In the genomic region with DNA sequence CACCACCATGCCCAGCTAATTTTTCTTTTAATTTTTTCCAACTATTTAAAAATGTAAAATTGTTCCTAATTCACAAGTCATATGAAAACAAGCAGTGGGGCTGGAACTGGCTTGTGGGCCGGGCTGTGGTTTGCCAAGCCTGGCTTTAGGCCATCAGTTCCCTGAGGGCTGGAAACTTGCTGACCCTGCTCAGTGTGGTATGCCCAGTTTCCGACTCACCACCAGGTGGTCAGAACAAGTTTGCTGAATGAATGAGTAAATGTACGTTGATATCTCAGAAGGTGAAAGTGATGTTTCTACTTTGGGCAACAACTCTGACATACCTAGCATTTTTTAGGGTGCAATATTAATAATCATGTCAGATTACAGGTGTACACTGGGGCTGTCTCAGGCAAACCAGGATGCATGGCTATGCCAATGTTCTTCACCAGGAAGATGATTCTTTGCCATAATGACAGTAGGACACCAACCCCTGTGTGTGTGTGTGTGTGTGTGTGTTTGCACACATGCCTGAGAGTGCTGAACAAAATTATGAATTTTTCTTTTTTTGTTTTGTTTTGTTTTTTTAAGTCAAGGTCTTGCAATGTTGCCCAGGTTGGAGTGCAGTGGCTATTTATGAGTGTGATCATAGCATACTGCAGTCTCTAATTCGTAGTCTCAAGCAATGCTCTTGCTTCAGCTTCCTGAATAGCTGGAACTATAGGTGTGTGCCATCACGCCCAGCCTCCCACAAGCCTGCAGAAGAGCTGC, we compare ENCODE assay signal across 12 cellular contexts.
DNase-seq lines count a peak whose midpoint lies in the region; ATAC-seq and TF ChIP-seq lines count a peak whose summit lies in the region.
"Had no signal": no experiment of that assay in that cellular context is flagged by ENCODE, and none has a peak within 500 bp of the region (broad histone marks: within the 10 kb centered on the region; RNA-seq: fewer than 3 reads in every experiment).

No MANE protein-coding gene starts in this region.

- no peak overlapping the region for H2BK20ac ChIP-seq in H9 (ENCODE audit: low read depth, low read length, poor library complexity, severe bottlenecking)

- H3K23me2 ChIP-seq in H9 (ENCODE audit: insufficient read length, low read depth, low read length, poor library complexity, severe bottlenecking): no peaks in the 10 kb centered on the region

- no peak overlapping the region for H4K91ac ChIP-seq in H9 (ENCODE audit: insufficient read length, low read depth, low read length)

- H3K27ac ChIP-seq in H9 (ENCODE audit: insufficient read length, low read depth, low read length) (no peak overlapping the region), Panc1 (ENCODE audit: low read length) (no peak overlapping the region), endodermal cell (ENCODE audit: low read depth, low read length) (no peak overlapping the region)
- no peak overlapping the region for H3K27ac ChIP-seq in naive thymus-derived CD4-positive, alpha-beta T cell (ENCODE audit: low read depth, low read length)

- H3K4me1 ChIP-seq in H9 (ENCODE audit: insufficient read depth, low read length): no peaks in the 10 kb centered on the region
- no peaks in the 10 kb centered on the region for H3K4me1 ChIP-seq in Panc1 (ENCODE audit: control insufficient read depth, insufficient read depth, low read length)
- H3K4me1 ChIP-seq in endodermal cell (ENCODE audit: control insufficient read depth, insufficient read depth, low read length): no peaks in the 10 kb centered on the region
- H3K4me1 ChIP-seq in naive thymus-derived CD4-positive, alpha-beta T cell (ENCODE audit: control insufficient read depth in 2 of 2, insufficient read depth in 2 of 2, low read length in 2 of 2): no peaks in the 10 kb centered on the region

- H3K4me2 ChIP-seq in H9 (ENCODE audit: insufficient read depth, insufficient read length, low read length): no peak overlapping the region

- no peak overlapping the region for H2BK120ac ChIP-seq in H9 (ENCODE audit: low read depth, low read length, poor library complexity, severe bottlenecking)

- H3K9me3 Mint-ChIP-seq in H9 (peaks cover 0 to 3% of the 10 kb centered on the region in 2 experiments; a peak in 1 of 5 replicates), endodermal cell (peaks cover 4% of the 10 kb centered on the region)
- peaks cover 0 to 3% (median 0%) of the 10 kb centered on the region in 11 donors for H3K9me3 Mint-ChIP-seq in naive thymus-derived CD4-positive, alpha-beta T cell
- H3K9me3 Mint-ChIP-seq: activated CD8-positive, alpha-beta T cell treated with anti-CD3 and anti-CD28 coated beads for 36 hours; activated naive CD8-positive, alpha-beta T cell treated with anti-CD3 and anti-CD28 coated beads for 36 hours; IgD-negative memory B cell had no signal

- no peaks in the 10 kb centered on the region; the same call in 1 of the 2 replicates for H3K27me3 ChIP-seq in H9 (ENCODE audit: insufficient read depth, low read length)
- peaks cover 2% of the 10 kb centered on the region; the same call in 1 of the 2 replicates for H3K27me3 ChIP-seq in Panc1 (ENCODE audit: control insufficient read depth, insufficient read depth, low read length)
- peaks cover 59% of the 10 kb centered on the region for H3K27me3 ChIP-seq in endodermal cell (ENCODE audit: control insufficient read depth, insufficient read depth, low read length, poor library complexity, severe bottlenecking)
- no peaks in the 10 kb centered on the region for H3K27me3 ChIP-seq in naive thymus-derived CD4-positive, alpha-beta T cell (ENCODE audit: control insufficient read depth in 2 of 2, insufficient read depth in 2 of 2, low read length in 2 of 2)

- H4K20me1 ChIP-seq in H9 (ENCODE audit: control insufficient read depth, insufficient read depth, insufficient read length): no peaks in the 10 kb centered on the region

- in situ Hi-C loops in Panc1 (cut with HindIII; ENCODE audit: low pct_unique_long_range_greater_than_20kb, low sequenced_read_pairs): no loop called here

- no peak overlapping the region for H2AFZ ChIP-seq in H9 (ENCODE audit: low read length)

- no CpG with 5 or more reads among the region's 5 CpGs for WGBS in H9 (ENCODE audit: extremely low coverage, insufficient read length, low lambda C conversion rate)
- WGBS in endodermal cell (ENCODE audit: insufficient coverage in 1 of 2, insufficient read length in 1 of 2), 2 experiments: 83 to 92% methylated on average over 5 of the region's 5 CpGs

- H2BK15ac ChIP-seq in H9 (ENCODE audit: low read depth, low read length): no peak overlapping the region

- no peak overlapping the region for H3K4me3 Mint-ChIP-seq in H9
- H3K4me3 Mint-ChIP-seq in endodermal cell: no peak overlapping the region
- H3K4me3 Mint-ChIP-seq in naive thymus-derived CD4-positive, alpha-beta T cell: no peak overlapping the region
- H3K4me3 Mint-ChIP-seq: activated CD8-positive, alpha-beta T cell treated with anti-CD3 and anti-CD28 coated beads for 36 hours; activated naive CD8-positive, alpha-beta T cell treated with anti-CD3 and anti-CD28 coated beads for 36 hours; IgD-negative memory B cell had no signal

- H3K56ac ChIP-seq in H9 (ENCODE audit: insufficient read length, low read depth, low read length): no peak overlapping the region

- H3K36me3 ChIP-seq in Panc1 (ENCODE audit: control insufficient read depth, insufficient read depth, low read length): no peaks in the 10 kb centered on the region
- H3K36me3 ChIP-seq in endodermal cell (ENCODE audit: control insufficient read depth, insufficient read depth, low read length): no peaks in the 10 kb centered on the region
- H3K36me3 ChIP-seq in naive thymus-derived CD4-positive, alpha-beta T cell (ENCODE audit: control insufficient read depth in 2 of 3, insufficient read depth in 3 of 3, low read length in 3 of 3): no peaks in the 10 kb centered on the region

- H3K4me1 Mint-ChIP-seq in H9 (no peaks in the 10 kb centered on the region), endodermal cell (no peaks in the 10 kb centered on the region)
- H3K4me1 Mint-ChIP-seq in naive thymus-derived CD4-positive, alpha-beta T cell: no peaks in the 10 kb centered on the region
- H3K4me1 Mint-ChIP-seq: activated naive CD8-positive, alpha-beta T cell treated with anti-CD3 and anti-CD28 coated beads for 36 hours; IgD-negative memory B cell had no signal

- DNase-seq in H9: peak; percentile 51
- no peak for DNase-seq in Panc1 (ENCODE audit: low read depth, low spot score)
- DNase-seq in endodermal cell: peak; percentile 64
- no peak for DNase-seq in retinal pigment epithelial cell (ENCODE audit: low read depth)
- no peak for DNase-seq in naive thymus-derived CD4-positive, alpha-beta T cell
- DNase-seq in stimulated activated naive CD4-positive, alpha-beta T cell (lab: John Stamatoyannopoulos, UW): no peak
- no peak for DNase-seq in stimulated activated CD4-positive, alpha-beta T cell treated with anti-CD3 and anti-CD28 coated beads, Interleukin-4, amount 100 ng/mL, for 1 hour
- DNase-seq: activated CD8-positive, alpha-beta T cell treated with anti-CD3 and anti-CD28 coated beads for 36 hours; activated naive CD8-positive, alpha-beta T cell treated with anti-CD3 and anti-CD28 coated beads for 36 hours; NCI-H446 treated with DMSO at 0.1 percent for 48 hours had no signal

- H3K18ac ChIP-seq in H9 (ENCODE audit: insufficient read length, low read depth, low read length): no peak overlapping the region

- H3K9me3 ChIP-seq in H9 (ENCODE audit: control insufficient read depth, low read depth, low read length) (no peaks in the 10 kb centered on the region), Panc1 (ENCODE audit: control insufficient read depth, insufficient read depth, low read depth, low read length) (no peaks in the 10 kb centered on the region), endodermal cell (ENCODE audit: control insufficient read depth, low read length) (no peaks in the 10 kb centered on the region)
- no peaks in the 10 kb centered on the region for H3K9me3 ChIP-seq in naive thymus-derived CD4-positive, alpha-beta T cell (ENCODE audit: control insufficient read depth in 2 of 3, low read length in 3 of 3)

- no peak overlapping the region for H2AK5ac ChIP-seq in H9 (ENCODE audit: insufficient read length, low read length)

- H4K5ac ChIP-seq in H9 (ENCODE audit: insufficient read length, low read depth, low read length): no peak overlapping the region

- POLR2A ChIA-PET in Panc1 (lab: Charles Lee): no interaction called here
- POLR2A ChIA-PET in naive thymus-derived CD4-positive, alpha-beta T cell (lab: Charles Lee): no interaction called here

- H3K27ac Mint-ChIP-seq in H9: no peak overlapping the region
- no peak overlapping the region for H3K27ac Mint-ChIP-seq in endodermal cell
- no peak overlapping the region for H3K27ac Mint-ChIP-seq in naive thymus-derived CD4-positive, alpha-beta T cell
- H3K27ac Mint-ChIP-seq: activated CD8-positive, alpha-beta T cell treated with anti-CD3 and anti-CD28 coated beads for 36 hours; activated naive CD8-positive, alpha-beta T cell treated with anti-CD3 and anti-CD28 coated beads for 36 hours; IgD-negative memory B cell had no signal

- TF ChIP-seq CTCF in H9 (conservative IDR thresholded peaks at IDR 0.05) (peak; percentile 51), Panc1 (IDR thresholded peaks at IDR 0.05) (no peak), endodermal cell (conservative IDR thresholded peaks at IDR 0.05) (peak; percentile 69), retinal pigment epithelial cell (conservative IDR thresholded peaks at IDR 0.05; ENCODE audit: low read depth, low read length) (peak; percentile 43)

- H3K36me3 Mint-ChIP-seq in H9 (ENCODE audit: insufficient read depth in 1 of 3, low read depth in 3 of 3): no peaks in the 10 kb centered on the region
- no peaks in the 10 kb centered on the region for H3K36me3 Mint-ChIP-seq in endodermal cell (ENCODE audit: low read depth)
- peaks cover 0 to 4% (median 0%) of the 10 kb centered on the region in 5 donors for H3K36me3 Mint-ChIP-seq in naive thymus-derived CD4-positive, alpha-beta T cell
- H3K36me3 Mint-ChIP-seq: activated naive CD8-positive, alpha-beta T cell treated with anti-CD3 and anti-CD28 coated beads for 36 hours had no signal

- peak; percentile 68; the same call in 1 of the 2 replicates for ATAC-seq in Panc1
- ATAC-seq in naive thymus-derived CD4-positive, alpha-beta T cell: no peak
- no peak for ATAC-seq in GM19452 (IDR thresholded peaks at IDR 0.05; ENCODE audit: unreplicated experiment)
- ATAC-seq: activated CD8-positive, alpha-beta T cell treated with anti-CD3 and anti-CD28 coated beads for 36 hours had no signal

- CTCF ChIA-PET in Panc1 (lab: Charles Lee): interaction anchor here (0.7 kb wide), 1 partner anchor 546 kb away, joined by 4 read pairs; no protein-coding TSS in a partner anchor
- CTCF ChIA-PET in naive thymus-derived CD4-positive, alpha-beta T cell (lab: Charles Lee): no interaction called here

- H3K9ac ChIP-seq in H9 (ENCODE audit: extremely low read depth, insufficient read length, low read length) (no peak overlapping the region), endodermal cell (ENCODE audit: extremely low read depth, low read length, poor library complexity, severe bottlenecking) (no peak overlapping the region)

- intact Hi-C loops in Panc1 (cut with micrococcal nuclease; ENCODE audit: unreplicated experiment): no loop called here
- intact Hi-C loops in naive thymus-derived CD4-positive, alpha-beta T cell (cut with micrococcal nuclease): no loop called here

- H3K23ac ChIP-seq in H9 (ENCODE audit: insufficient read length, low read depth, low read length): no peak overlapping the region

- H2BK5ac ChIP-seq in H9 (ENCODE audit: insufficient read length, low read length): no peak overlapping the region

- H3K27me3 Mint-ChIP-seq in H9 (ENCODE audit: low read depth): no peaks in the 10 kb centered on the region; the same call in 1 of the 2 replicates
- peaks cover 47% of the 10 kb centered on the region for H3K27me3 Mint-ChIP-seq in endodermal cell (ENCODE audit: insufficient read depth)
- H3K27me3 Mint-ChIP-seq in naive thymus-derived CD4-positive, alpha-beta T cell: peaks cover 0 to 6% (median 0%) of the 10 kb centered on the region in 5 donors
- H3K27me3 Mint-ChIP-seq: activated naive CD8-positive, alpha-beta T cell treated with anti-CD3 and anti-CD28 coated beads for 36 hours had no signal

- H3K79me1 ChIP-seq in H9 (ENCODE audit: insufficient read depth, low read depth, low read length, poor library complexity, severe bottlenecking): no peaks in the 10 kb centered on the region

- H3K79me2 ChIP-seq in H9 (ENCODE audit: insufficient read depth, low read length): no peaks in the 10 kb centered on the region

- H3K14ac ChIP-seq in H9 (ENCODE audit: insufficient read depth, low read length): no peak overlapping the region

- no peak overlapping the region for H2BK12ac ChIP-seq in H9 (ENCODE audit: insufficient read length, low read depth, low read length)

- H3K4me3 ChIP-seq in Panc1 (ENCODE audit: low read depth in 2 of 2, low read length in 2 of 2) (no peak overlapping the region), endodermal cell (ENCODE audit: low read length) (no peak overlapping the region), retinal pigment epithelial cell (ENCODE audit: low read length) (no peak overlapping the region)
- H3K4me3 ChIP-seq in naive thymus-derived CD4-positive, alpha-beta T cell (ENCODE audit: low read length): no peak overlapping the region

- H3K4ac ChIP-seq in H9 (ENCODE audit: low read depth, low read length): no peak overlapping the region

- BruUV-seq in Panc1 (replicated peaks; lab: Mats Ljungman, UMichigan): no TSS peak

- no peak overlapping the region for H4K8ac ChIP-seq in H9 (replicated peaks; ENCODE audit: insufficient read length, low read depth, low read length)

- H3T11ph ChIP-seq in H9 (ENCODE audit: low read length): no peak overlapping the region

Comparison
In these comparisons a context has a peak if more than half of its experiments do, and no peak if none do; other contexts are left out.
1. DNase-seq: peak in H9 (single experiment) and endodermal cell (single experiment); none in Panc1 (single experiment), retinal pigment epithelial cell (single experiment), naive thymus-derived CD4-positive, alpha-beta T cell (0 of 9), stimulated activated naive CD4-positive, alpha-beta T cell (0 of 6) and stimulated activated CD4-positive, alpha-beta T cell treated with anti-CD3 and anti-CD28 coated beads, Interleukin-4, amount 100 ng/mL, for 1 hour (single experiment).